Comparison of ENCODE assay signal across 8 cellular contexts in the genomic region with DNA sequence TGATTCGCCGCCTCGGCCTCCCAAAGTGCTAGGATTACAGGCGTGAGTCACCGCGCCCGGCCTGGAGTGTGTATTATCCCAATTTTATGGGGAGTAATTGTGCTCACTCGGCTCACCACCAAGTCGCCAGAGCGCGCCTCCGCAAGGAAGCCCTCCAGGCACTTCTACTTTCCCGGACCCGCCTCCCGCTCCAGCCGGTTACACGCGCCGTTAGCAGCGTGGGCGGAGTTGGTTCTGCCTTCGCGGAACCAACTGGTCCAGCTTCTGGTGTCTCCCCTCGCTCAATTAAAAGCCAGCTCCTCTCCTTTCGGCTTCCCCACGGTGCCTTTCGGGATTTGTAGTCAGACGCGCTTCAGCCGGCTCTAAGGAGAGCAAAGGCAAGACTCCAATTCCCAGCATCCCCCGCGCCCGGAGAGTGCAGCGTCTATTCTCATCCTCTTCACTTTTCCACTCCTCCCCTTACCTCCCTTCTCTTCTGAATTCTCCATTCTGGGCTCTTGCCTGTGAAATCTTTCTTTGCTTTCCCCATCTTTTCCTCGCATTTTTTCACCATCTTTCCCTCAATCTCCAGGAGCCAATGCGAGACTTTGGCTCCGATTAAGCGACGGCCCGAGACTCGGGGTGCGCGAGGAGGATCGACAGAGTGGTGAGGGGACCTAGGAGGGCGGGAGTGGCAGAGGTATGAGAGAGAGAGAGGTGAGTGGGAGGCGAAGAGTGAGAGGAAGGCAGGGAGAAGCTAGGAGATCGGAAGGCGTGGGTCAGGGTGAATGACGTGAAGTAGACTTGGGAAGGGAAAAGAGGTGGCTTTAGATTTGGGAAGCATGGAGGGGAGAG. TPM values are rescaled to one million over a fixed set of nuclear protein-coding genes. Genes with fewer than 3 reads are reported as not detected.
DNase-seq lines count a peak whose midpoint lies in the region; ATAC-seq, FAIRE-seq and TF ChIP-seq lines count a peak whose summit lies in the region.

Gene GTF2H4, plus strand, starts transcription at position 450 of the 834 bp plus-strand sequence.

- H3K4me1 ChIP-seq in OCI-LY3 (ENCODE audit: low read length) = peaks cover 7% of the 10 kb centered on the region

- intact Hi-C loops in Calu3 (cut with micrococcal nuclease; ENCODE audit: unreplicated experiment) = loop anchor here (2.0 kb wide), 1 partner anchor 23 kb away; the partner anchor contains the start of gene DDR1

- CTCF ChIA-PET in Calu3 (lab: Charles Lee) = interaction anchor here (0.6 to 1.5 kb wide), 16 partner anchors 12 to 804 kb away, joined by 3 to 14 read pairs (median 4); partner anchors contain the start of genes DDR1 and IER3

- H3K4me1 Mint-ChIP-seq in Calu3 (ENCODE audit: low read depth, unreplicated experiment) (peaks cover 18% of the 10 kb centered on the region), mesothelial cell of epicardium (peaks cover 11% of the 10 kb centered on the region)

- TF ChIP-seq CTCF in Calu3 (IDR thresholded peaks at IDR 0.05; ENCODE audit: unreplicated experiment) = no peak
- no peak for TF ChIP-seq CTCF in OCI-LY3 (IDR thresholded peaks at IDR 0.05; ENCODE audit: low read depth, low read length)
- TF ChIP-seq CTCF in mesothelial cell of epicardium (IDR thresholded peaks at IDR 0.05; ENCODE audit: unreplicated experiment) = no peak

- H3K9me3 ChIP-seq in OCI-LY3 (ENCODE audit: insufficient read depth, low read length) = no peaks in the 10 kb centered on the region

- no peaks in the 10 kb centered on the region for H3K36me3 ChIP-seq in OCI-LY3 (replicated peaks; ENCODE audit: low read depth, low read length)

- peak within 1 kb of the TSS; percentile 92 for H2AFZ ChIP-seq in OCI-LY3 (ENCODE audit: low read depth, low read length)

- H3K36me3 Mint-ChIP-seq in Calu3 (ENCODE audit: insufficient read depth, unreplicated experiment) (peaks cover 44% of the 10 kb centered on the region), mesothelial cell of epicardium (peaks cover 11% of the 10 kb centered on the region)

- H3K9me3 Mint-ChIP-seq in Calu3 (ENCODE audit: low read depth, unreplicated experiment) = no peaks in the 10 kb centered on the region
- no peaks in the 10 kb centered on the region for H3K9me3 Mint-ChIP-seq in mesothelial cell of epicardium

- no peak within 1 kb of the TSS for H3K27ac ChIP-seq in OCI-LY3 (ENCODE audit: low read length)

- H3K27ac Mint-ChIP-seq in Calu3 (ENCODE audit: unreplicated experiment) (peak within 1 kb of the TSS; percentile 76), mesothelial cell of epicardium (peak within 1 kb of the TSS; percentile 91)

- peak within 1 kb of the TSS; percentile 86 for H3K9ac ChIP-seq in OCI-LY3 (ENCODE audit: low read length)

- H3K27me3 ChIP-seq in OCI-LY3 (ENCODE audit: low read depth, low read length) = no peaks in the 10 kb centered on the region

- no TSS peak for BruUV-seq in Calu3 (replicated peaks; lab: Mats Ljungman, UMichigan)

- peak; percentile 94 for FAIRE-seq in endometrium (lab: Jason Lieb, UNC)

- DNase-seq in Calu3 = peak; percentile 99
- peak; percentile 83 for DNase-seq in HuH-7 (ENCODE audit: low spot score)
- DNase-seq in activated CD8-positive, alpha-beta memory T cell treated with anti-CD3 and anti-CD28 coated beads, Interleukin-2, amount 50 U/mL, for 48 hours = peak; percentile 93
- peak; percentile 81 to 90 for DNase-seq in mesothelial cell of epicardium (ENCODE audit: low spot score in 2 of 2, unreplicated experiment in 2 of 2)
- peak; percentile 92 to 93 for DNase-seq in stimulated activated CD8-positive, alpha-beta memory T cell treated with anti-CD3 and anti-CD28 coated beads, Interleukin-15, amount 100 ng/mL, for 48 hours (ENCODE audit: low read depth in 2 of 2)

- H3K27me3 Mint-ChIP-seq in Calu3 (ENCODE audit: unreplicated experiment) (no peaks in the 10 kb centered on the region), mesothelial cell of epicardium (ENCODE audit: low read depth) (no peaks in the 10 kb centered on the region)

- peaks cover 9% of the 10 kb centered on the region; the same call in 1 of the 2 replicates for H3K79me2 ChIP-seq in OCI-LY3 (ENCODE audit: low read length)

- ATAC-seq in GM21515 (IDR thresholded peaks at IDR 0.05; ENCODE audit: unreplicated experiment) = peak; percentile 87

- H3K4me3 ChIP-seq in OCI-LY3 (ENCODE audit: low read length) = peak within 1 kb of the TSS; percentile 99

- H4K20me1 ChIP-seq in OCI-LY3 (ENCODE audit: insufficient read depth, low read length) = no peaks in the 10 kb centered on the region

- H3K4me2 ChIP-seq in OCI-LY3 (ENCODE audit: low read length) = peak within 1 kb of the TSS; percentile 96

- H3K4me3 Mint-ChIP-seq in Calu3 (ENCODE audit: low read depth, unreplicated experiment) (peak within 1 kb of the TSS; percentile 97), mesothelial cell of epicardium (peak within 1 kb of the TSS; percentile 96)

RNA-seq across cellular contexts. Expression of gene GTF2H4, which starts in this region (rescaled TPM):
- total RNA-seq in Calu3 (2022) (70.5 and 80.0 TPM in 2 replicates), mesothelial cell of epicardium (62.1 to 65.4 TPM (median 62.2 TPM) in 3 replicates)
